18 cellular contexts compared by ENCODE assay signal in genomic region chr10:58839771-58840170, GRCh38.
"Had no signal": no experiment of that assay in that cellular context is flagged by ENCODE, and none has a peak within 500 bp of the region (broad histone marks: within the 10 kb centered on the region; RNA-seq: fewer than 3 reads in every experiment).

No MANE protein-coding gene starts in this region.

- H3K27ac ChIP-seq: epithelial cell of prostate, esophagus muscularis mucosa, gastrocnemius medialis, heart right ventricle, skin epidermis, stomach, thoracic aorta, transverse colon had no signal

- ATAC-seq: effector memory CD8-positive, alpha-beta T cell; gastrocnemius medialis; heart right ventricle; naive thymus-derived CD8-positive, alpha-beta T cell; sciatic nerve had no signal

- H3K4me3 ChIP-seq: esophagus muscularis mucosa, gastrocnemius medialis, heart right ventricle, skin epidermis, stomach, thoracic aorta, transverse colon had no signal

- H3K4me1 ChIP-seq: gastrocnemius medialis, heart right ventricle, stomach, transverse colon had no signal

- H3K9me3 ChIP-seq: esophagus muscularis mucosa, gastrocnemius medialis, heart right ventricle, stomach, thoracic aorta, transverse colon had no signal

- H3K36me3 ChIP-seq: esophagus muscularis mucosa, gastrocnemius medialis, heart right ventricle, stomach, thoracic aorta, transverse colon had no signal

- DNase-seq: effector memory CD8-positive, alpha-beta T cell; gastrocnemius medialis; heart right ventricle; hypothalamus; kidney glomerular epithelial cell; naive thymus-derived CD8-positive, alpha-beta T cell; posterior cingulate gyrus; stimulated activated CD4-positive, alpha-beta T cell treated with anti-CD3 and anti-CD28 coated beads, Interleukin-2, amount 100 ng/mL, for 24 hours; stimulated activated CD4-positive, alpha-beta T cell treated with anti-CD3 and anti-CD28 coated beads, Interleukin-4, amount 100 ng/mL, for 4 hours; stimulated activated naive CD4-positive, alpha-beta T cell; stomach; substantia nigra; transverse colon had no signal

- H3K27me3 ChIP-seq: esophagus muscularis mucosa, gastrocnemius medialis, heart right ventricle, stomach, transverse colon had no signal
